17 cellular contexts compared by ENCODE assay signal in the genomic region with DNA sequence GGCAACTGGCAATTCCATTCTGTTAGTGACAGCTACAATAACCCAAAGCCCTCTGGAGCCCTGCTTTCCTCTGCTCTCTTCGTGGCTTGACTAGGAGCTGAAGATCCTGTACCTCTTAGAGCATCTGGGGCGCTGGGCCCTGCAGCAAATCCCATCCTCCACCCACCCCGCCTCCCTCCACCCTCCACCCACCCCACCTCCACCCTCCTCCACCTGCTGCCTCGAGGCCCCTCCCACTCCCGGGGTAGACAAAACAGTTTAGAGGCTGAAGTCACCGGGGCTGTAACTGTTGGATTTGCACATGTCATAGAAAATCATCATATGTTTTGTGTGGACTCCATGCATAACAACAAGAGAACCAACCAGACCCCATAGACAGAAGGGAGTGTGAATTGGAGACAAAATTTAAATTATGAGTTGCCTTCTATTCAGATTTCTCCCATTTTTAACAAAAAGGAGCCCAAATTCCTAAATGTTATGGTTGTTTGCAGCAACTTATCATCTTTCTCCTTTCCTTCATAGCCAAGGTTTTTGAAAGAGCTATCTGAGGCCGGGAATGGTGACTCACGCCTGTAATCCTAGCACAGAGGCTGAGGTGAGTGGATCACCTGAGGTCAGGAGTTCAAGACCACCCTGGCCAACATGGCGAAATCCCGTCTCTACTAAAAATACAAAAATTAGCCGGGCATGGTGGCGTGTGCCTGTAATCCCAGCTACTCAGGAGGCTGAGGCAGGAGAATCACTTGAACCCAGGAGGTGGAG. TPM values are rescaled to one million over a fixed set of nuclear protein-coding genes. Genes with fewer than 3 reads are reported as not detected.
DNase-seq lines count a peak whose midpoint lies in the region; ATAC-seq and TF ChIP-seq lines count a peak whose summit lies in the region.
"Had no signal": no experiment of that assay in that cellular context is flagged by ENCODE, and none has a peak within 500 bp of the region (broad histone marks: within the 10 kb centered on the region; RNA-seq: fewer than 3 reads in every experiment).

No MANE protein-coding gene starts in this region.

- POLR2A ChIA-PET in HEK293 (lab: Yijun Ruan, JAX), result interaction anchor here (1.0 kb wide), 1 partner anchor 215 kb away, joined by 3 read pairs; no protein-coding TSS in a partner anchor

- H3K4me1 Mint-ChIP-seq in endodermal cell, result peaks cover 5% of the 10 kb centered on the region

- DNase-seq in COR-L47 (lab: John Stamatoyannopoulos, UW), result peak; percentile 36
- DNase-seq in NCI-H510A treated with DMSO at 0.1 percent for 48 hours (lab: John Stamatoyannopoulos, UW), result peak; percentile 30
- peak; percentile 67 for DNase-seq in endodermal cell
- DNase-seq in stimulated activated CD4-positive, alpha-beta T cell treated with anti-CD3 and anti-CD28 coated beads, Interleukin-1b, Interleukin-23, amount 100 ng/mL, for 48 hours, result no peak
- DNase-seq in KBM-7, result no peak
- DNase-seq: activated effector memory CD4-positive, alpha-beta T cell treated with anti-CD3 and anti-CD28 coated beads, Interleukin-2, amount 50 U/mL, for 16 hours; colonic mucosa; DND-41; kidney glomerular epithelial cell; ovary; stimulated activated naive B cell treated with anti-CD40 and anti-IgM and Interleukin-4, amounts not matched to agents 10 μg/mL and 1 μg/mL and 100 μg/mL, for 72 hours had no signal

- no peak overlapping the region for H3K9ac ChIP-seq in endodermal cell (ENCODE audit: extremely low read depth, low read length, poor library complexity, severe bottlenecking)

- in situ Hi-C loops in KBM-7 (cut with MboI; ENCODE audit: low pct_unique_long_range_greater_than_20kb, low sequenced_read_pairs), result loop anchor here (25.0 kb wide), 1 partner anchor 383 kb away; no protein-coding TSS in a partner anchor

- H3K36me3 ChIP-seq in HEK293 (ENCODE audit: control insufficient read depth in 2 of 2, insufficient read depth in 1 of 2, low read length in 2 of 2), result no peaks in the 10 kb centered on the region
- H3K36me3 ChIP-seq in endodermal cell (ENCODE audit: control insufficient read depth, insufficient read depth, low read length), result no peaks in the 10 kb centered on the region
- H3K36me3 ChIP-seq: ascending aorta, colonic mucosa, ovary had no signal

- no peak overlapping the region for H3K27ac Mint-ChIP-seq in endodermal cell
- H3K27ac Mint-ChIP-seq: stimulated activated naive B cell treated with anti-CD40 and anti-IgM and Interleukin-4, amounts not matched to agents 10 μg/mL and 1 μg/mL and 100 μg/mL, for 72 hours had no signal

- no peaks in the 10 kb centered on the region for H3K9me3 Mint-ChIP-seq in endodermal cell
- H3K9me3 Mint-ChIP-seq: stimulated activated naive B cell treated with anti-CD40 and anti-IgM and Interleukin-4, amounts not matched to agents 10 μg/mL and 1 μg/mL and 100 μg/mL, for 72 hours had no signal

- WGBS in endodermal cell (ENCODE audit: insufficient coverage in 1 of 2, insufficient read length in 1 of 2), 2 experiments, result 68 to 100% methylated on average over 1 to 8 of the region's 12 CpGs

- H3K4me3 Mint-ChIP-seq in endodermal cell, result no peak overlapping the region
- H3K4me3 Mint-ChIP-seq: stimulated activated naive B cell treated with anti-CD40 and anti-IgM and Interleukin-4, amounts not matched to agents 10 μg/mL and 1 μg/mL and 100 μg/mL, for 72 hours had no signal

- no peak overlapping the region for H3K4me3 ChIP-seq in HEK293 (ENCODE audit: low read depth, low read length)
- no peak overlapping the region for H3K4me3 ChIP-seq in endodermal cell (ENCODE audit: low read length)
- H3K4me3 ChIP-seq: ascending aorta, colonic mucosa, ovary, skin epidermis had no signal

- H3K4me1 ChIP-seq in HEK293 (ENCODE audit: control insufficient read depth, insufficient read depth, low read length), result peaks cover 3% of the 10 kb centered on the region; the same call in 1 of the 2 replicates
- H3K4me1 ChIP-seq in endodermal cell (ENCODE audit: control insufficient read depth, insufficient read depth, low read length), result no peaks in the 10 kb centered on the region
- H3K4me1 ChIP-seq: ascending aorta, colonic mucosa had no signal

- no peak for ATAC-seq in HG02938 (IDR thresholded peaks at IDR 0.05; ENCODE audit: unreplicated experiment)
- ATAC-seq: stimulated activated naive B cell treated with anti-CD40 and anti-IgM and Interleukin-4, amounts not matched to agents 10 μg/mL and 1 μg/mL and 100 μg/mL, for 72 hours had no signal

- peaks cover 1% of the 10 kb centered on the region for H3K27me3 Mint-ChIP-seq in endodermal cell (ENCODE audit: insufficient read depth)

- H3K27ac ChIP-seq in HEK293 (ENCODE audit: extremely low read depth, low read depth, low read length), result no peak overlapping the region
- H3K27ac ChIP-seq in endodermal cell (ENCODE audit: low read depth, low read length), result no peak overlapping the region
- H3K27ac ChIP-seq: ascending aorta, colonic mucosa, epithelial cell of prostate, ovary, VCaP had no signal

- TF ChIP-seq CTCF in HEK293 (tag by site-specific recombination; IDR thresholded peaks at IDR 0.05), result no peak
- TF ChIP-seq CTCF in endodermal cell (conservative IDR thresholded peaks at IDR 0.05), result no peak

- no peaks in the 10 kb centered on the region for H3K36me3 Mint-ChIP-seq in endodermal cell (ENCODE audit: low read depth)
- H3K36me3 Mint-ChIP-seq: stimulated activated naive B cell treated with anti-CD40 and anti-IgM and Interleukin-4, amounts not matched to agents 10 μg/mL and 1 μg/mL and 100 μg/mL, for 72 hours had no signal

- H3K27me3 ChIP-seq in endodermal cell (ENCODE audit: control insufficient read depth, insufficient read depth, low read length, poor library complexity, severe bottlenecking), result no peaks in the 10 kb centered on the region
- H3K27me3 ChIP-seq: ascending aorta, colonic mucosa, ovary had no signal

- no peaks in the 10 kb centered on the region for H3K9me3 ChIP-seq in HEK293 (ENCODE audit: control insufficient read depth, insufficient read depth, low read depth, low read length)
- no peaks in the 10 kb centered on the region for H3K9me3 ChIP-seq in endodermal cell (ENCODE audit: control insufficient read depth, low read length)
- H3K9me3 ChIP-seq: ascending aorta, colonic mucosa, ovary had no signal

- CTCF ChIA-PET in HEK293 (lab: Yijun Ruan, JAX), result interaction anchor here (0.6 kb wide), 1 partner anchor 368 kb away, joined by 3 read pairs; no protein-coding TSS in a partner anchor

TF ChIP-seq in HEK293, 187 proteins besides CTCF, POLR2A, EP300 and RAD21 (continues in another document):
- TF ChIP-seq ZNF707 (tag by site-specific recombination; IDR thresholded peaks at IDR 0.05) (no peak), ZNF169 (tag by site-specific recombination; IDR thresholded peaks at IDR 0.05) (no peak), ZNF157 (tag by site-specific recombination; IDR thresholded peaks at IDR 0.05) (no peak), ZNF747 (tag by site-specific recombination; IDR thresholded peaks at IDR 0.05) (0 out of 2 replicates have a peak, but pooled peaks have one; percentile 30), ZNF114 (tag by site-specific recombination; IDR thresholded peaks at IDR 0.05) (no peak), ZNF558 (tag by site-specific recombination; IDR thresholded peaks at IDR 0.05) (no peak), KLF16 (tag by site-specific recombination; IDR thresholded peaks at IDR 0.05) (no peak), SP7 (tag by site-specific recombination; IDR thresholded peaks at IDR 0.05) (no peak), BCL11B (tag by site-specific recombination; IDR thresholded peaks at IDR 0.05; ENCODE audit: low read depth) (no peak), FEZF1 (tag by site-specific recombination; IDR thresholded peaks at IDR 0.05) (no peak)
- TF ChIP-seq, protein P1, sequence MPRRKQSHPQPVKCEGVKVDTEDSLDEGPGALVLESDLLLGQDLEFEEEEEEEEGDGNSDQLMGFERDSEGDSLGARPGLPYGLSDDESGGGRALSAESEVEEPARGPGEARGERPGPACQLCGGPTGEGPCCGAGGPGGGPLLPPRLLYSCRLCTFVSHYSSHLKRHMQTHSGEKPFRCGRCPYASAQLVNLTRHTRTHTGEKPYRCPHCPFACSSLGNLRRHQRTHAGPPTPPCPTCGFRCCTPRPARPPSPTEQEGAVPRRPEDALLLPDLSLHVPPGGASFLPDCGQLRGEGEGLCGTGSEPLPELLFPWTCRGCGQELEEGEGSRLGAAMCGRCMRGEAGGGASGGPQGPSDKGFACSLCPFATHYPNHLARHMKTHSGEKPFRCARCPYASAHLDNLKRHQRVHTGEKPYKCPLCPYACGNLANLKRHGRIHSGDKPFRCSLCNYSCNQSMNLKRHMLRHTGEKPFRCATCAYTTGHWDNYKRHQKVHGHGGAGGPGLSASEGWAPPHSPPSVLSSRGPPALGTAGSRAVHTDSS (tag by site-specific recombination; IDR thresholded peaks at IDR 0.05), result no peak
- TF ChIP-seq, protein P2, sequence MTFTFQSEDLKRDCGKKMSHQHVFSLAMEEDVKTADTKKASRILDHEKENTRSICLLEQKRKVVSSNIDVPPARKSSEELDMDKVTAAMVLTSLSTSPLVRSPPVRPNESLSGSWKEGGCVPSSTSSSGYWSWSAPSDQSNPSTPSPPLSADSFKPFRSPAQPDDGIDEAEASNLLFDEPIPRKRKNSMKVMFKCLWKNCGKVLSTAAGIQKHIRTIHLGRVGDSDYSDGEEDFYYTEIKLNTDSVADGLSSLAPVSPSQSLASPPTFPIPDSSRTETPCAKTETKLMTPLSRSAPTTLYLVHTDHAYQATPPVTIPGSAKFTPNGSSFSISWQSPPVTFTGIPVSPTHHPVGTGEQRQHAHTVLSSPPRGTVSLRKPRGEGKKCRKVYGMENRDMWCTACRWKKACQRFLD (tag by site-specific recombination; IDR thresholded peaks at IDR 0.05), result no peak
- TF ChIP-seq, protein P3, sequence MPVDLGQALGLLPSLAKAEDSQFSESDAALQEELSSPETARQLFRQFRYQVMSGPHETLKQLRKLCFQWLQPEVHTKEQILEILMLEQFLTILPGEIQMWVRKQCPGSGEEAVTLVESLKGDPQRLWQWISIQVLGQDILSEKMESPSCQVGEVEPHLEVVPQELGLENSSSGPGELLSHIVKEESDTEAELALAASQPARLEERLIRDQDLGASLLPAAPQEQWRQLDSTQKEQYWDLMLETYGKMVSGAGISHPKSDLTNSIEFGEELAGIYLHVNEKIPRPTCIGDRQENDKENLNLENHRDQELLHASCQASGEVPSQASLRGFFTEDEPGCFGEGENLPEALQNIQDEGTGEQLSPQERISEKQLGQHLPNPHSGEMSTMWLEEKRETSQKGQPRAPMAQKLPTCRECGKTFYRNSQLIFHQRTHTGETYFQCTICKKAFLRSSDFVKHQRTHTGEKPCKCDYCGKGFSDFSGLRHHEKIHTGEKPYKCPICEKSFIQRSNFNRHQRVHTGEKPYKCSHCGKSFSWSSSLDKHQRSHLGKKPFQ (tag by site-specific recombination; IDR thresholded peaks at IDR 0.05), result 0 out of 2 replicates have a peak, but pooled peaks have one; percentile 23

RNA-seq across cellular contexts. Expression of a gene that starts 28.2 kb away (rescaled TPM):
- total RNA-seq in endodermal cell, result 10 to 100 TPM; 11.4 to 15.0 TPM
- polyA plus RNA-seq in endodermal cell (2013, experiment 1 of 2), result 18.1 TPM
- polyA plus RNA-seq in endodermal cell (2013, experiment 2 of 2), result 13.2 TPM

Comparison
In these comparisons a context has a peak if more than half of its experiments do, and no peak if none do; other contexts are left out.
1. DNase-seq: peak in COR-L47 (single experiment), NCI-H510A treated with DMSO at 0.1 percent for 48 hours (single experiment) and endodermal cell (single experiment); none in stimulated activated CD4-positive, alpha-beta T cell treated with anti-CD3 and anti-CD28 coated beads, Interleukin-1b, Interleukin-23, amount 100 ng/mL, for 48 hours (single experiment) and KBM-7 (single experiment).